Comparison of ENCODE assay signal across 28 cellular contexts in the genomic region with DNA sequence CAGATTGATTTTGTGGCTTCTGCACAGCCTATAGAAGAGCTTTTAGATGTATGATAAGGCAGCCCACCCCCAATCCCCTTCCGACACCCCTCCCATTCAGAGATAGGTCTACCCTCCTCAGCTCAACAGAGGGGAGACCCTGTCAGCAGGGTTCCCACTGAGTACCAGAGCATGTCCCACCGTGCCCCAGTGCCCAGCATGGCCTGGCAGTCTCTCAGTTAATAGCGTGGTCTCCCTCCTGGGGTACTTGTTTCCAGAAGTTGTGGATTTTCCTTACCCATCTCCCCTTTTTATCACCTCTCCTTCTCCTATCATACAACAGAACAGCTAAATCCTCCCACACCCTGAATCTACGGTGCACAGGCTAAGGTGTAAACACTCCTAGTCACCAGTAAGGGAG. TPM values are rescaled to one million over a fixed set of nuclear protein-coding genes. Genes with fewer than 3 reads are reported as not detected.
A peak's percentile ranks its signal among the peaks of the same experiment; 100 is the strongest.
DNase-seq lines count a peak whose midpoint lies in the region; TF ChIP-seq lines count a peak whose summit lies in the region.
"Had no signal": no experiment of that assay in that cellular context is flagged by ENCODE, and none has a peak within 500 bp of the region (broad histone marks: within the 10 kb centered on the region; RNA-seq: fewer than 3 reads in every experiment).

No MANE protein-coding gene starts in this region.

- H3K36me3 ChIP-seq in DOHH2 (ENCODE audit: control insufficient read depth, low read length) (no peaks in the 10 kb centered on the region), KOPT-K1 (ENCODE audit: insufficient read depth, low read length) (no peaks in the 10 kb centered on the region), colonic mucosa (no peaks in the 10 kb centered on the region), ovary (no peaks in the 10 kb centered on the region)
- H3K36me3 ChIP-seq: BLaER1 treated with 17β-estradiol and CSF1 and Interleukin-3, amounts not matched to agents 10 nM and 100 nM; MG63 had no signal

- H3K27me3 ChIP-seq in DOHH2 (ENCODE audit: control insufficient read depth, low read length) = no peaks in the 10 kb centered on the region
- H3K27me3 ChIP-seq in colonic mucosa = no peaks in the 10 kb centered on the region
- no peaks in the 10 kb centered on the region for H3K27me3 ChIP-seq in ovary
- H3K27me3 ChIP-seq: BLaER1 treated with 17β-estradiol and CSF1 and Interleukin-3, amounts not matched to agents 10 nM and 100 nM; MG63 had no signal

- H3K4me1 ChIP-seq in DOHH2 (ENCODE audit: control insufficient read depth, low read length) (peaks cover 44% of the 10 kb centered on the region), colonic mucosa (peaks cover 5% of the 10 kb centered on the region), ovary (ENCODE audit: insufficient read depth) (no peaks in the 10 kb centered on the region)

- H3K79me2 ChIP-seq in DOHH2 (ENCODE audit: control insufficient read depth, low read length) = no peaks in the 10 kb centered on the region

- DNase-seq in colonic mucosa = peak; percentile 11
- peak; percentile 64 for DNase-seq in osteocyte (ENCODE audit: extremely low spot score, unreplicated experiment)
- DNase-seq in ovary = no peak
- no peak for DNase-seq in GM19240 (ENCODE audit: insufficient read length, low spot score)
- DNase-seq in kidney glomerular epithelial cell (lab: John Stamatoyannopoulos, UW) = no peak
- DNase-seq: AML-193; Caco-2; DMS79; GF-D8; Kasumi-1; MG63; NCI-H1105 treated with DMSO at 0.1 percent for 48 hours; NCI-H146; NCI-H1930; NCI-H2107; NCI-H526; NCI-H82; NK-92 treated with Interleukin-12 subunit alpha and Interleukin-12 subunit beta, amount 100 ng/mL, for 24 hours; PC-9; SHP77 had no signal

- WGBS in ovary, 3 donors = 72 to 76% (median 76%) methylated on average over 4 of the region's 4 CpGs

- TF ChIP-seq EP300 in ovary (IDR thresholded peaks at IDR 0.05) = no peak

- H3K27ac ChIP-seq in DOHH2 (ENCODE audit: low read depth, low read length) (no peak overlapping the region), KOPT-K1 (ENCODE audit: low read depth, low read length, poor library complexity, severe bottlenecking) (peak overlapping the region; percentile 33), colonic mucosa (no peak overlapping the region), ovary (no peak overlapping the region)
- H3K27ac ChIP-seq: A549; BLaER1 treated with 17β-estradiol and CSF1 and Interleukin-3, amounts not matched to agents 10 nM and 100 nM; PC-9 had no signal

- no peaks in the 10 kb centered on the region for H3K36me3 Mint-ChIP-seq in osteocyte (ENCODE audit: unreplicated experiment)
- H3K36me3 Mint-ChIP-seq: CD8-positive, alpha-beta T cell had no signal

- TF ChIP-seq CTCF in DOHH2 (IDR thresholded peaks at IDR 0.05; ENCODE audit: low read depth, low read length, poor library complexity, severe bottlenecking) (no peak), colonic mucosa (IDR thresholded peaks at IDR 0.05) (no peak), osteocyte (IDR thresholded peaks at IDR 0.05) (no peak), ovary (IDR thresholded peaks at IDR 0.05) (no peak)

- H3K9me2 ChIP-seq in DOHH2 (replicated peaks; ENCODE audit: control insufficient read depth, low read length) = no peaks in the 10 kb centered on the region

- H3K4me2 ChIP-seq in DOHH2 (ENCODE audit: low read length) = peak overlapping the region; percentile 39
- H3K4me2 ChIP-seq: A549, PC-9 had no signal

- no peak for TF ChIP-seq POLR2A in ovary (IDR thresholded peaks at IDR 0.05)

- H3K9me3 Mint-ChIP-seq in osteocyte (ENCODE audit: unreplicated experiment) = no peaks in the 10 kb centered on the region
- H3K9me3 Mint-ChIP-seq: CD8-positive, alpha-beta T cell had no signal

- H3K4me1 Mint-ChIP-seq in osteocyte (ENCODE audit: unreplicated experiment) = no peaks in the 10 kb centered on the region

- H3K27ac Mint-ChIP-seq in osteocyte (ENCODE audit: unreplicated experiment) = no peak overlapping the region
- H3K27ac Mint-ChIP-seq: CD8-positive, alpha-beta T cell had no signal

- H3K9ac ChIP-seq in colonic mucosa (ENCODE audit: low read depth in 2 of 2, low read length in 2 of 2) = no peak overlapping the region
- H3K9ac ChIP-seq: BLaER1 treated with 17β-estradiol and CSF1 and Interleukin-3, amounts not matched to agents 10 nM and 100 nM had no signal

- H3F3A ChIP-seq in DOHH2 (ENCODE audit: control insufficient read depth, insufficient read depth) = no peaks in the 10 kb centered on the region

- no peak overlapping the region for H3K4me3 Mint-ChIP-seq in osteocyte (ENCODE audit: unreplicated experiment)
- H3K4me3 Mint-ChIP-seq: CD8-positive, alpha-beta T cell had no signal

- H3K4me3 ChIP-seq in DOHH2 (ENCODE audit: low read length) (no peak overlapping the region), colonic mucosa (no peak overlapping the region), ovary (no peak overlapping the region)
- H3K4me3 ChIP-seq: A549; BLaER1 treated with 17β-estradiol and CSF1 and Interleukin-3, amounts not matched to agents 10 nM and 100 nM; MG63; PC-9 had no signal

- H3K9me3 ChIP-seq in DOHH2 (ENCODE audit: control insufficient read depth, insufficient read depth, low read length) (no peaks in the 10 kb centered on the region), KOPT-K1 (ENCODE audit: insufficient read depth, low read length, poor library complexity, severe bottlenecking) (no peaks in the 10 kb centered on the region), colonic mucosa (no peaks in the 10 kb centered on the region), ovary (no peaks in the 10 kb centered on the region)
- H3K9me3 ChIP-seq: A549; BLaER1 treated with 17β-estradiol and CSF1 and Interleukin-3, amounts not matched to agents 10 nM and 100 nM; Caco-2; MG63 had no signal

- intact Hi-C loops in colonic mucosa (cut with DNase I) = no loop called here
- intact Hi-C loops in ovary (cut with DNase I) = no loop called here

- peaks cover 32% of the 10 kb centered on the region for H3K27me3 Mint-ChIP-seq in osteocyte (ENCODE audit: unreplicated experiment)

- H4K20me1 ChIP-seq in DOHH2 (ENCODE audit: control insufficient read depth, insufficient read depth, low read depth, low read length) = no peaks in the 10 kb centered on the region
- H4K20me1 ChIP-seq: BLaER1 treated with 17β-estradiol and CSF1 and Interleukin-3, amounts not matched to agents 10 nM and 100 nM had no signal

RNA-seq across cellular contexts. Expression of a gene that starts 6.8 kb away (rescaled TPM):
- 10 to 100 TPM in 1 of 2 donors, 1 to 10 TPM in 1; 1.9 to 11.1 TPM for total RNA-seq in colonic mucosa
- not detected in 2 replicates for total RNA-seq in osteocyte
- total RNA-seq in ovary = 1 to 10 TPM in 1 of 7 donors, under 1 TPM in 3, not detected in 3; 0.28 to 1.4 (median 0.40) TPM
- polyA plus RNA-seq in ovary = under 1 TPM in 1 of 2 donors, not detected in 1; 0.12 TPM
- total RNA-seq: RPMI7951, SK-MEL-5 had no signal

RNA-seq across cellular contexts. Expression of a gene that starts 19.8 kb away (rescaled TPM):
- total RNA-seq in colonic mucosa = 10 to 100 TPM in 1 of 2 donors, 1 to 10 TPM in 1; 9.9 to 40.7 TPM
- 7.3 and 8.5 TPM in 2 replicates for total RNA-seq in osteocyte
- total RNA-seq in ovary = 10 to 100 TPM; 35.8 to 70.9 (median 61.1) TPM
- 10 to 100 TPM; 67.0 to 71.6 TPM for polyA plus RNA-seq in ovary
- total RNA-seq: SK-MEL-5 had no signal

RNA-seq across cellular contexts. Expression of a gene that starts 50.5 kb away (rescaled TPM):
- total RNA-seq in colonic mucosa (under 1 TPM in 1 of 2 donors, not detected in 1; 0.24 TPM), osteocyte (not detected in 2 replicates), ovary (1 to 10 TPM in 2 of 7 donors, under 1 TPM in 4, not detected in 1; 0.23 to 4.5 (median 0.74) TPM)
- polyA plus RNA-seq in ovary = 10 to 100 TPM in 1 of 2 donors, under 1 TPM in 1; 0.19 to 28.7 TPM
- total RNA-seq: Caco-2; CD8-positive, alpha-beta T cell; HT-29; PC-9; SK-MEL-5 had no signal
- polyA plus RNA-seq: A549 had no signal

RNA-seq across cellular contexts. Expression of a gene that starts 57.8 kb away (rescaled TPM):
- 10 to 100 TPM in 1 of 2 donors, 1 to 10 TPM in 1; 3.8 to 13.2 TPM for total RNA-seq in colonic mucosa
- total RNA-seq in osteocyte = 19.0 and 20.0 TPM in 2 replicates
- 100 to 1,000 TPM in 5 of 7 donors, 10 to 100 TPM in 2; 52.2 to 147 (median 110) TPM for total RNA-seq in ovary
- 100 to 1,000 TPM in 1 of 2 donors, 10 to 100 TPM in 1; 41.1 to 128 TPM for polyA plus RNA-seq in ovary

Comparison
In these comparisons a context has a peak if more than half of its experiments do, and no peak if none do; other contexts are left out.
1. DNase-seq: peak in colonic mucosa (single experiment) and osteocyte (single experiment); none in ovary (0 of 5), GM19240 (single experiment) and kidney glomerular epithelial cell (single experiment).